22 cellular contexts compared by ENCODE assay signal in the genomic region with DNA sequence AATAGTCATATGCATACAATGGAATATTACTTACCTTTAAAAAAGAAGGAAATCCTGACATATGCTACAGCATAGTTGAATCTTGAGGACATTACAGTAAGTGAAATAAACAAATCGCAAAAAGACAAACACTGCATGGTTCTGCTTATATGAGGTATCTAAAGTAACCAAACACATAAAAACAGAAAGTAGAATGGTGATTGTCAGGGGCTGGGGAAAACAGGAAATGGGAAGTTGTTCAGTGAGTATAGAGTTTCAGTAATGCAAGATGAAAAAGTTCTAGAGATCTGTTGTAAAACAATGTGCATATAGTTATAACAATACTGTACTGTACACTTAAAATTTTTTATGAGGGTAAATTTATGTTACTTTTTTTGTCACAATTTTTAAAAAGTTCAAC.
DNase-seq lines count a peak whose midpoint lies in the region; ATAC-seq lines count a peak whose summit lies in the region.
"Had no signal": no experiment of that assay in that cellular context is flagged by ENCODE, and none has a peak within 500 bp of the region (broad histone marks: within the 10 kb centered on the region; RNA-seq: fewer than 3 reads in every experiment).

No MANE protein-coding gene starts in this region.

- H2BK120ac ChIP-seq in mesendoderm (ENCODE audit: low read depth, low read length) = no peak overlapping the region

- H3K27ac ChIP-seq in mesendoderm (ENCODE audit: low read depth, low read length) = no peak overlapping the region
- H3K27ac ChIP-seq: esophagus squamous epithelium, gastroesophageal sphincter had no signal

- H4K8ac ChIP-seq in mesendoderm (ENCODE audit: low read depth, low read length) = no peak overlapping the region

- no peak overlapping the region for H4K5ac ChIP-seq in mesendoderm (ENCODE audit: low read length)

- DNase-seq in mesendoderm (no peak), DMS 273 (lab: John Stamatoyannopoulos, UW; ENCODE audit: unreplicated experiment) (no peak), EL (no peak), head of caudate nucleus (no peak)
- DNase-seq: activated CD4-positive, alpha-beta T cell treated with anti-CD3 and anti-CD28 coated beads for 4 hours; activated CD8-positive, alpha-beta memory T cell treated with anti-CD3 and anti-CD28 coated beads, Interleukin-2, amount 10 ng/mL, durations not matched to agents 7 days and 5 days; CD4-positive, alpha-beta memory T cell; effector memory CD8-positive, alpha-beta T cell; esophagus squamous epithelium; kidney; MG63; naive B cell; NCI-H146; NCI-H2171; NCI-H526; occipital lobe; stimulated activated CD4-positive, alpha-beta T cell treated with anti-CD3 and anti-CD28 coated beads, Interleukin-12 subunit alpha, Interleukin-12 subunit beta, amount 100 ng/mL, for 4 hours had no signal

- no peak overlapping the region for H3K4me2 ChIP-seq in mesendoderm (ENCODE audit: low read length)

- ATAC-seq in GM18858 (IDR thresholded peaks at IDR 0.05; ENCODE audit: unreplicated experiment) (peak; percentile 78), GM19463 (IDR thresholded peaks at IDR 0.05; ENCODE audit: unreplicated experiment) (peak; percentile 76), HG02763 (IDR thresholded peaks at IDR 0.05; ENCODE audit: unreplicated experiment) (peak; percentile 42), HG03442 (IDR thresholded peaks at IDR 0.05; ENCODE audit: unreplicated experiment) (peak; percentile 55)
- ATAC-seq: activated CD8-positive, alpha-beta memory T cell treated with anti-CD3 and anti-CD28 coated beads, Interleukin-2, amount 10 ng/mL, durations not matched to agents 7 days and 5 days; effector memory CD8-positive, alpha-beta T cell; gastroesophageal sphincter had no signal

- no peaks in the 10 kb centered on the region for H3K27me3 ChIP-seq in mesendoderm (ENCODE audit: insufficient read depth, low read length, poor library complexity)
- H3K27me3 ChIP-seq: esophagus squamous epithelium, gastroesophageal sphincter, MG63 had no signal

- H3K18ac ChIP-seq in mesendoderm (ENCODE audit: low read length) = no peak overlapping the region

- intact Hi-C loops in head of caudate nucleus (cut with DNase I) = no loop called here

- no peak overlapping the region for H3K23ac ChIP-seq in mesendoderm (ENCODE audit: low read length)

- H2BK15ac ChIP-seq in mesendoderm (replicated peaks; ENCODE audit: low read depth) = no peak overlapping the region

- no peak overlapping the region for H3K9ac ChIP-seq in mesendoderm (ENCODE audit: low read length)

- no peaks in the 10 kb centered on the region for H3K36me3 ChIP-seq in mesendoderm (ENCODE audit: control insufficient read depth, insufficient read depth, low read length)
- H3K36me3 ChIP-seq: esophagus squamous epithelium, gastroesophageal sphincter, MG63 had no signal

- no peak overlapping the region for H3K56ac ChIP-seq in mesendoderm (ENCODE audit: low read length)

- WGBS in mesendoderm (ENCODE audit: extremely low coverage, insufficient coverage, low lambda C conversion rate) = no CpG with 5 or more reads among the region's 1 CpG

- no peaks in the 10 kb centered on the region for H3K4me1 ChIP-seq in mesendoderm (ENCODE audit: control insufficient read depth, low read depth, low read length)

- no peaks in the 10 kb centered on the region for H3K79me2 ChIP-seq in mesendoderm (ENCODE audit: control insufficient read depth, insufficient read depth, low read length)

- no peak overlapping the region for H2AK5ac ChIP-seq in mesendoderm (ENCODE audit: low read length)

- H3K4ac ChIP-seq in mesendoderm (ENCODE audit: low read depth, low read length) = no peak overlapping the region

- H2BK5ac ChIP-seq in mesendoderm (ENCODE audit: low read length) = no peak overlapping the region

- no peaks in the 10 kb centered on the region for H3K79me1 ChIP-seq in mesendoderm (ENCODE audit: low read length)

- no peak overlapping the region for H3K4me3 ChIP-seq in mesendoderm (ENCODE audit: low read length)
- H3K4me3 ChIP-seq: esophagus squamous epithelium, gastroesophageal sphincter, MG63 had no signal
